In genomic region chr6:169454204-169454871, GRCh38 we compare ENCODE assay signal across 14 cellular contexts.
DNase-seq lines count a peak whose midpoint lies in the region; ATAC-seq and TF ChIP-seq lines count a peak whose summit lies in the region.
"Had no signal": no experiment of that assay in that cellular context is flagged by ENCODE, and none has a peak within 500 bp of the region (broad histone marks: within the 10 kb centered on the region; RNA-seq: fewer than 3 reads in every experiment).

No MANE protein-coding gene starts in this region.

- ATAC-seq in left lung = peak; percentile 46
- peak; percentile 32 to 76 for ATAC-seq in upper lobe of left lung (ENCODE audit: low FRiP score in 2 of 2)
- ATAC-seq in HG03521 (IDR thresholded peaks at IDR 0.05; ENCODE audit: unreplicated experiment) = no peak
- no peak for ATAC-seq in HG02852 (IDR thresholded peaks at IDR 0.05; ENCODE audit: unreplicated experiment)

- H3K9me3 ChIP-seq in left lung (peaks cover 0 to 2% of the 10 kb centered on the region in 2 donors), upper lobe of left lung (no peaks in the 10 kb centered on the region), esophagus muscularis mucosa (no peaks in the 10 kb centered on the region)

- no peak for TF ChIP-seq POLR2A in upper lobe of left lung (IDR thresholded peaks at IDR 0.05)
- no peak for TF ChIP-seq POLR2A in esophagus muscularis mucosa (IDR thresholded peaks at IDR 0.05; ENCODE audit: low read depth)

- H3K4me3 ChIP-seq in HFF-Myc (replicated peaks; ENCODE audit: low read depth, low read length) (no peak overlapping the region), brain microvascular endothelial cell (ENCODE audit: low read depth, low read length) (no peak overlapping the region), left lung (no peak overlapping the region), upper lobe of left lung (no peak overlapping the region), esophagus muscularis mucosa (no peak overlapping the region)
- H3K4me3 ChIP-seq: dorsolateral prefrontal cortex, SK-N-MC had no signal

- in situ Hi-C loops in brain microvascular endothelial cell (cut with HindIII; ENCODE audit: low pct_ligation_motif_present, low sequenced_read_pairs) = no loop called here

- TF ChIP-seq CTCF in HFF-Myc (IDR thresholded peaks at IDR 0.05; ENCODE audit: low read depth, low read length, missing control alignments) (no peak), brain microvascular endothelial cell (IDR thresholded peaks at IDR 0.05; ENCODE audit: low read depth, low read length, missing control alignments) (no peak), left lung (IDR thresholded peaks at IDR 0.05) (no peak), upper lobe of left lung (IDR thresholded peaks at IDR 0.05) (no peak), esophagus muscularis mucosa (IDR thresholded peaks at IDR 0.05) (no peak)

- H3K36me3 ChIP-seq in brain microvascular endothelial cell (replicated peaks) = no peaks in the 10 kb centered on the region
- no peaks in the 10 kb centered on the region for H3K36me3 ChIP-seq in left lung
- no peaks in the 10 kb centered on the region for H3K36me3 ChIP-seq in upper lobe of left lung
- no peaks in the 10 kb centered on the region for H3K36me3 ChIP-seq in esophagus muscularis mucosa

- TF ChIP-seq EP300 in upper lobe of left lung (IDR thresholded peaks at IDR 0.05) = peak in 1 of 4 donors; percentile 11
- no peak for TF ChIP-seq EP300 in esophagus muscularis mucosa (IDR thresholded peaks at IDR 0.05)

- no peaks in the 10 kb centered on the region for H3K27me3 ChIP-seq in brain microvascular endothelial cell (replicated peaks)
- H3K27me3 ChIP-seq in left lung = no peaks in the 10 kb centered on the region
- no peaks in the 10 kb centered on the region for H3K27me3 ChIP-seq in upper lobe of left lung
- no peaks in the 10 kb centered on the region for H3K27me3 ChIP-seq in esophagus muscularis mucosa
- H3K27me3 ChIP-seq: dorsolateral prefrontal cortex had no signal

- DNase-seq in HFF-Myc (ENCODE audit: extremely low read depth, low read depth) (peak; percentile 27), brain microvascular endothelial cell (peak; percentile 92), left lung (no peak), upper lobe of left lung (no peak), esophagus muscularis mucosa (ENCODE audit: extremely low spot score) (no peak)
- DNase-seq: activated naive CD4-positive, alpha-beta T cell treated with anti-CD3 and anti-CD28 coated beads for 36 hours; DMS79 treated with DMSO at 0.1 percent for 48 hours; dorsolateral prefrontal cortex; KG1; NCI-H345; stimulated activated CD4-positive, alpha-beta T cell treated with anti-CD3 and anti-CD28 coated beads, Interleukin-4, amount 100 ng/mL, for 24 hours had no signal

- WGBS in upper lobe of left lung, 2 donors = 48 to 76% methylated on average over 6 to 8 of the region's 8 CpGs
- 57% methylated on average over 8 of the region's 8 CpGs for WGBS in esophagus muscularis mucosa

- intact Hi-C loops in left lung (cut with DNase I) (no loop called here), esophagus muscularis mucosa (cut with DNase I) (no loop called here)

- H3K4me1 ChIP-seq in left lung (no peaks in the 10 kb centered on the region), upper lobe of left lung (peaks cover 0 to 8% (median 1%) of the 10 kb centered on the region in 4 donors), esophagus muscularis mucosa (peaks cover 0 to 7% (median 3%) of the 10 kb centered on the region in 4 donors)

- H3K27ac ChIP-seq in brain microvascular endothelial cell (peak overlapping the region; percentile 48), left lung (peak overlapping the region in 1 of 2 donors; percentile 39), upper lobe of left lung (peak overlapping the region in 2 of 4 donors; percentile 30 to 46), esophagus muscularis mucosa (replicated peaks in 1 of 4) (peak overlapping the region in 1 of 4 donors; percentile 47)
- H3K27ac ChIP-seq: dorsolateral prefrontal cortex, SK-N-MC had no signal

Comparison
In these comparisons a context has a peak if more than half of its experiments do, and no peak if none do; other contexts are left out.
1. DNase-seq: peak in HFF-Myc (single experiment) and brain microvascular endothelial cell (single experiment); none in left lung (0 of 2), upper lobe of left lung (0 of 2) and esophagus muscularis mucosa (single experiment).
2. ATAC-seq: peak in left lung (single experiment) and upper lobe of left lung (2 of 2); none in HG03521 (single experiment) and HG02852 (single experiment).